ENCODE assay signal across 16 cellular contexts in the genomic region with DNA sequence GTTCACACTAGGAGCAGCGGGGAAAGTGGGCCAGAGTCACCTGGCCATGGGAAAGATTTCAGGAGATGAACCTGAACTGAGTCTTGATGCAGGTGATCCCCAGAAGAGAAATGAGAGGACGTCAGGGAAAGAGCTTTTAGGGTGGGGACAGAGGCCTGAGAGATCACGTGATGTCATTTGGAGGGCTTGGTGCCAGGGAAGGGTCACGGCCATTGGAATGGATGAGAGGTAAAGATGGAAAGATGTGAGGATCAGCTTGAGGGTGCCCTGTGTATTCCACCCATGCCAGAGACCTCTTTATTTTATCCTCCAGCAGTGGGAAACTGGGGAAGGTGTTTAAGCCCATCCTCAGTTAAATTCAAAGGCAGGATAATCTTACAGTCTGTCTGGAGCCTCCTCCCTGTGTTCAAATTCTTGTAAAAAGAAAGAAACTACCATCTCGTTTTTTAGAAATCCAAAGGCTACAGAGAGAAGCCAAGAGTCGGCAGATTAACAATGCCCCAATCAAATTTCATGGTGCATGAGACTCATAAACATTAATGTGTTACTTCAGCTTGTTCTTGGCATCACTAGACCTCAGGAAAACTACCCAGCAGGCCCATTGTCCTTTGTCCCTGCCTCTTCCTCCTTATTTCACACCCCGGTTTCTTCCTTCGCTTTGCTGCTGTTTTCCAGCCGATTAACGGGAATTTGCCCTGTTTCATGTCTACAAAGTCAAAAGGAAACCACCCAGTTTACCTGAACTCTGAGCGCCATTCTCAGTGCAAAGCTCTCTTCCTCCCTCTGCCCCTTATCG.
DNase-seq lines count a peak whose midpoint lies in the region; ATAC-seq, FAIRE-seq and TF ChIP-seq lines count a peak whose summit lies in the region.
"Had no signal": no experiment of that assay in that cellular context is flagged by ENCODE, and none has a peak within 500 bp of the region (broad histone marks: within the 10 kb centered on the region; RNA-seq: fewer than 3 reads in every experiment).

No MANE protein-coding gene starts in this region.

- FAIRE-seq in kidney (lab: Jason Lieb, UNC): no peak
- FAIRE-seq: A204.1 had no signal

- H3K27ac Mint-ChIP-seq in activated CD4-positive, alpha-beta T cell treated with anti-CD3 and anti-CD28 coated beads, Interleukin-2, amount 10 ng/mL, durations not matched to agents 24 days and 14 days: peak overlapping the region; percentile 100
- H3K27ac Mint-ChIP-seq in CD14-positive monocyte (peak overlapping the region in 4 of 7 donors; percentile 7 to 16 (median 8)), nephron progenitor cell (peak overlapping the region; percentile 73)
- peak overlapping the region; percentile 94 for H3K27ac Mint-ChIP-seq in activated naive CD8-positive, alpha-beta T cell

- no peaks in the 10 kb centered on the region for H3K4me1 ChIP-seq in kidney (ENCODE audit: control insufficient read depth in 1 of 2, insufficient read depth in 1 of 2, low read depth in 1 of 2, low read length in 2 of 2)

- H3K9ac ChIP-seq in kidney (ENCODE audit: low read length in 2 of 2): no peak overlapping the region
- H3K9ac ChIP-seq: KMS-11 had no signal

- TF ChIP-seq CTCF in CD14-positive monocyte (IDR thresholded peaks at IDR 0.05): no peak
- no peak for TF ChIP-seq CTCF in nephron progenitor cell (IDR thresholded peaks at IDR 0.05)
- no peak for TF ChIP-seq CTCF in kidney (IDR thresholded peaks at IDR 0.05; ENCODE audit: borderline replicate concordance, extremely low read depth, insufficient read depth)

- peaks cover 25% of the 10 kb centered on the region for H3K9me3 Mint-ChIP-seq in activated CD4-positive, alpha-beta T cell treated with anti-CD3 and anti-CD28 coated beads, Interleukin-2, amount 10 ng/mL, durations not matched to agents 24 days and 14 days
- H3K9me3 Mint-ChIP-seq in CD14-positive monocyte (peaks cover 0 to 8% (median 0%) of the 10 kb centered on the region in 7 donors), nephron progenitor cell (peaks cover 3% of the 10 kb centered on the region)
- peaks cover 14% of the 10 kb centered on the region for H3K9me3 Mint-ChIP-seq in activated naive CD8-positive, alpha-beta T cell (ENCODE audit: low read depth)

- ATAC-seq in HG03159 (IDR thresholded peaks at IDR 0.05; ENCODE audit: unreplicated experiment) (no peak), HG03025 (IDR thresholded peaks at IDR 0.05; ENCODE audit: low FRiP score, unreplicated experiment) (no peak)

- H3K27ac ChIP-seq in kidney (ENCODE audit: low read depth in 2 of 2, low read length in 2 of 2): no peak overlapping the region
- H3K27ac ChIP-seq: KMS-11 had no signal

- peak overlapping the region; percentile 36 for H3K4me3 Mint-ChIP-seq in activated CD4-positive, alpha-beta T cell treated with anti-CD3 and anti-CD28 coated beads, Interleukin-2, amount 10 ng/mL, durations not matched to agents 24 days and 14 days
- H3K4me3 Mint-ChIP-seq in CD14-positive monocyte: no peak overlapping the region
- no peak overlapping the region for H3K4me3 Mint-ChIP-seq in activated naive CD8-positive, alpha-beta T cell
- no peak overlapping the region for H3K4me3 Mint-ChIP-seq in nephron progenitor cell

- H3K4me3 ChIP-seq in kidney (ENCODE audit: low read length in 2 of 2): no peak overlapping the region
- H3K4me3 ChIP-seq: smooth muscle cell had no signal

- H3K4me1 Mint-ChIP-seq in activated CD4-positive, alpha-beta T cell treated with anti-CD3 and anti-CD28 coated beads, Interleukin-2, amount 10 ng/mL, durations not matched to agents 24 days and 14 days: peaks cover 81% of the 10 kb centered on the region
- H3K4me1 Mint-ChIP-seq in CD14-positive monocyte (peaks cover 77% of the 10 kb centered on the region), nephron progenitor cell (peaks cover 19% of the 10 kb centered on the region)
- peaks cover 81% of the 10 kb centered on the region for H3K4me1 Mint-ChIP-seq in activated naive CD8-positive, alpha-beta T cell (ENCODE audit: low read depth)

- H3K27me3 Mint-ChIP-seq in activated CD4-positive, alpha-beta T cell treated with anti-CD3 and anti-CD28 coated beads, Interleukin-2, amount 10 ng/mL, durations not matched to agents 24 days and 14 days: no peaks in the 10 kb centered on the region
- peaks cover 0 to 2% (median 2%) of the 10 kb centered on the region in 3 donors for H3K27me3 Mint-ChIP-seq in CD14-positive monocyte (ENCODE audit: low read depth in 3 of 3)
- no peaks in the 10 kb centered on the region for H3K27me3 Mint-ChIP-seq in activated naive CD8-positive, alpha-beta T cell
- H3K27me3 Mint-ChIP-seq in nephron progenitor cell (ENCODE audit: low read depth, poor library complexity): peaks cover 6% of the 10 kb centered on the region

- peak; percentile 55 for DNase-seq in activated CD4-positive, alpha-beta T cell treated with anti-CD3 and anti-CD28 coated beads, Interleukin-2, amount 10 ng/mL, durations not matched to agents 24 days and 14 days
- no peak for DNase-seq in activated CD4-positive, alpha-beta T cell treated with anti-CD3 and anti-CD28 coated beads for 48 hours
- DNase-seq in CD14-positive monocyte (ENCODE audit: low spot score): no peak
- no peak for DNase-seq in nephron progenitor cell
- DNase-seq in kidney: no peak
- DNase-seq: activated CD4-positive, CD25-positive, alpha-beta regulatory T cell treated with anti-CD3 and anti-CD28 coated beads, Interleukin-2, amount 50 U/mL, for 72 hours; amniotic stem cell; central memory CD4-positive, alpha-beta T cell; NCI-H2081; trophoblast cell had no signal

- no peaks in the 10 kb centered on the region for H3K36me3 ChIP-seq in kidney (ENCODE audit: control insufficient read depth in 1 of 2, insufficient read depth in 2 of 2, low read length in 2 of 2)

- intact Hi-C loops in activated CD4-positive, alpha-beta T cell treated with anti-CD3 and anti-CD28 coated beads, Interleukin-2, amount 10 ng/mL, durations not matched to agents 24 days and 14 days (cut with micrococcal nuclease): loop anchor here (2.0 kb wide), 1 partner anchor 19 kb away; no protein-coding TSS in a partner anchor
- intact Hi-C loops in CD14-positive monocyte (cut with micrococcal nuclease) (no loop called here), kidney (cut with DNase I) (no loop called here)

- H3K9me3 ChIP-seq in kidney (ENCODE audit: control insufficient read depth in 1 of 2, low read length in 2 of 2): no peaks in the 10 kb centered on the region

- H3K36me3 Mint-ChIP-seq in activated CD4-positive, alpha-beta T cell treated with anti-CD3 and anti-CD28 coated beads, Interleukin-2, amount 10 ng/mL, durations not matched to agents 24 days and 14 days (ENCODE audit: low read depth): peaks cover 49% of the 10 kb centered on the region
- H3K36me3 Mint-ChIP-seq in CD14-positive monocyte (peaks cover under 1 to 11% of the 10 kb centered on the region in 2 donors), nephron progenitor cell (ENCODE audit: low read depth) (no peaks in the 10 kb centered on the region)
- H3K36me3 Mint-ChIP-seq in activated naive CD8-positive, alpha-beta T cell: peaks cover 33% of the 10 kb centered on the region

Comparison
In these comparisons a context has a peak if more than half of its experiments do, and no peak if none do; other contexts are left out.
1. H3K27ac Mint-ChIP-seq: peak in every context shown above with its lines; median percentile 100 in activated CD4-positive, alpha-beta T cell treated with anti-CD3 and anti-CD28 coated beads, Interleukin-2, amount 10 ng/mL, durations not matched to agents 24 days and 14 days; 94 in activated naive CD8-positive, alpha-beta T cell; 73 in nephron progenitor cell; 8 in CD14-positive monocyte.